ENCODE assay signal across 8 cellular contexts in the genomic region with DNA sequence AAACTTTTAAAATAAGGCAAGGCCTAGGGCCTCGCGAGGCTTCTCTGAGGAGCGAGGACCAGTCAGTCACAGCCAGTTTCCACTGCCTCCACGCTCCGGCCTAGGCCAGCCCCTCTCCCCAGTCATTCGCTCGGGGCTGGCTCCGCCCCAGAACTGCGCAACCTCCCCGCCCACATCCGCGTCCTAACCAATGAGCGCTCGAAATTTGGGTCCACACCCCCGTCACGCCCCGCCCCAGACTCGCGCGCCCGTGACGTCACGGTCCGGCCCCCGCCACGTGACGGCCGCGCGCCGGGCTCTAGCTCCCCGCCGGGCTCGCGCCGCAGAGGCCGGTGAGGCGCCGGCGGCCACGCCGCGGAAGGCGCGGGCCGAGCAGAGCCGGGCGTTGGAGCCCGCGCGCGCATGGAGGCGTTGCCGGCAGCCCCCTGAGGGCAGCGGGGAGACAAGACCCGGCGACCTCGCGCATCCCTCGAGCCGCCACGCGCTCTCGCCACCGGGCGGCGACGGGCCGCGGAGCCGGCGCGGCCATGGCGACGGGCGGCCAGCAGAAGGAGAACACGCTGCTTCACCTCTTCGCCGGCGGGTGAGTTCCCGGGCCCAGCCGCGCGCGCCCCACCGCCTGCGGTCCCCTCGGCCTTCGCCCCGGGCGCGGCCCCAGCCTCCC. TPM values are rescaled to one million over a fixed set of nuclear protein-coding genes. Genes with fewer than 3 reads are reported as not detected.
DNase-seq lines count a peak whose midpoint lies in the region; TF ChIP-seq lines count a peak whose summit lies in the region.

A gene with protein sequence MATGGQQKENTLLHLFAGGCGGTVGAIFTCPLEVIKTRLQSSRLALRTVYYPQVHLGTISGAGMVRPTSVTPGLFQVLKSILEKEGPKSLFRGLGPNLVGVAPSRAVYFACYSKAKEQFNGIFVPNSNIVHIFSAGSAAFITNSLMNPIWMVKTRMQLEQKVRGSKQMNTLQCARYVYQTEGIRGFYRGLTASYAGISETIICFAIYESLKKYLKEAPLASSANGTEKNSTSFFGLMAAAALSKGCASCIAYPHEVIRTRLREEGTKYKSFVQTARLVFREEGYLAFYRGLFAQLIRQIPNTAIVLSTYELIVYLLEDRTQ (plus strand): TSS at position 301 of the 664 bp plus-strand sequence. CDS start 227 bp downstream, at position 528.

- H3K27ac Mint-ChIP-seq in activated naive CD4-positive, alpha-beta T cell treated with anti-CD3 and anti-CD28 coated beads for 36 hours, result peak within 1 kb of the TSS; percentile 74

- peaks cover 7% of the 10 kb centered on the region for H3K36me3 Mint-ChIP-seq in activated naive CD4-positive, alpha-beta T cell treated with anti-CD3 and anti-CD28 coated beads for 36 hours (ENCODE audit: low read depth)

- H3K4me1 Mint-ChIP-seq in activated naive CD4-positive, alpha-beta T cell treated with anti-CD3 and anti-CD28 coated beads for 36 hours (ENCODE audit: low read depth), result peaks cover 32% of the 10 kb centered on the region

- peak within 1 kb of the TSS; percentile 90 for H3K4me3 ChIP-seq in HFF-Myc (replicated peaks; ENCODE audit: low read depth, low read length)

- DNase-seq in GM04503 (ENCODE audit: low read depth) (peak; percentile 76), HFF-Myc (ENCODE audit: extremely low read depth, low read depth) (peak; percentile 88), MV-4-11 (lab: John Stamatoyannopoulos, UW) (peak; percentile 93), SK-MEL-5 (ENCODE audit: low read depth, low spot score) (peak; percentile 96), germinal center (ENCODE audit: low spot score) (peak; percentile 98), non-pigmented ciliary epithelial cell (ENCODE audit: low read depth) (peak; percentile 87), superior temporal gyrus (ENCODE audit: extremely low spot score) (peak; percentile 98)
- DNase-seq in activated naive CD4-positive, alpha-beta T cell treated with anti-CD3 and anti-CD28 coated beads for 36 hours, result peak; percentile 99

- no peaks in the 10 kb centered on the region for H3K9me3 Mint-ChIP-seq in activated naive CD4-positive, alpha-beta T cell treated with anti-CD3 and anti-CD28 coated beads for 36 hours

- H3K27me3 Mint-ChIP-seq in activated naive CD4-positive, alpha-beta T cell treated with anti-CD3 and anti-CD28 coated beads for 36 hours (ENCODE audit: low read depth), result no peaks in the 10 kb centered on the region

- CTCF ChIA-PET in activated naive CD4-positive, alpha-beta T cell treated with anti-CD3 and anti-CD28 coated beads for 36 hours (lab: Charles Lee), result no interaction called here

- intact Hi-C loops in activated naive CD4-positive, alpha-beta T cell treated with anti-CD3 and anti-CD28 coated beads for 36 hours (cut with micrococcal nuclease), result loop anchor here (1.0 to 5.0 kb wide), 3 partner anchors 44 to 110 kb away; a partner anchor contains a TSS

- in situ Hi-C loops in SK-MEL-5 (cut with HindIII; ENCODE audit: low pct_unique_long_range_greater_than_20kb, low sequenced_read_pairs), result no loop called here

- TF ChIP-seq CTCF in HFF-Myc (IDR thresholded peaks at IDR 0.05; ENCODE audit: low read depth, low read length, missing control alignments), result no peak

- H3K4me3 Mint-ChIP-seq in activated naive CD4-positive, alpha-beta T cell treated with anti-CD3 and anti-CD28 coated beads for 36 hours, result peak within 1 kb of the TSS; percentile 92

RNA-seq across cellular contexts. Expression of the gene that starts here (rescaled TPM):
- total RNA-seq in SK-MEL-5 (2014; rRNA removed; shearing (Covaris generic)), result 15.4 and 15.7 TPM in 2 replicates
- polyA plus RNA-seq in SK-MEL-5 (2015; cell fraction: cytosol; rRNA removed), result 11.6 and 12.6 TPM in 2 replicates
- polyA plus RNA-seq in SK-MEL-5 (2015; cell fraction: nucleus; rRNA removed), result 7.1 and 7.4 TPM in 2 replicates
- total RNA-seq in activated naive CD4-positive, alpha-beta T cell treated with anti-CD3 and anti-CD28 coated beads for 36 hours, result 1 to 10 TPM; 4.7 to 5.2 TPM

Comparison
In these comparisons a context has a peak if more than half of its experiments do, and no peak if none do; other contexts are left out.
1. Peak in every context shown above with its lines: DNase-seq and H3K4me3 ChIP-seq.